34 cellular contexts compared by ENCODE assay signal in genomic region chrX:9576059-9576458, GRCh38.
"Had no signal": no experiment of that assay in that cellular context is flagged by ENCODE, and none has a peak within 500 bp of the region (broad histone marks: within the 10 kb centered on the region; RNA-seq: fewer than 3 reads in every experiment).

No MANE protein-coding gene starts in this region.

- H3K36me3 ChIP-seq: brain microvascular endothelial cell, Peyer's patch had no signal

- H3K9me3 ChIP-seq: Peyer's patch had no signal

- H3K27ac Mint-ChIP-seq: activated B cell treated with CpG ODN at 0.5 μM for 24 hours; activated CD4-positive, alpha-beta memory T cell treated with anti-CD3 and anti-CD28 coated beads, Interleukin-2, amount 10 ng/mL, durations not matched to agents 7 days and 5 days; activated naive CD8-positive, alpha-beta T cell treated with anti-CD3 and anti-CD28 coated beads for 36 hours; activated T-cell treated with anti-CD3 and anti-CD28 coated beads, Interleukin-2, amount 50 U/mL, for 72 hours; activated T-helper 17 cell treated with anti-CD3 and anti-CD28 coated beads, Interleukin-2, amount 50 U/mL, for 72 hours had no signal

- H3K27me3 Mint-ChIP-seq: activated B cell treated with CpG ODN at 0.5 μM for 24 hours; activated CD4-positive, alpha-beta memory T cell treated with anti-CD3 and anti-CD28 coated beads, Interleukin-2, amount 10 ng/mL, durations not matched to agents 7 days and 5 days; activated naive CD8-positive, alpha-beta T cell treated with anti-CD3 and anti-CD28 coated beads for 36 hours; activated T-helper 17 cell treated with anti-CD3 and anti-CD28 coated beads, Interleukin-2, amount 50 U/mL, for 72 hours; central memory CD8-positive, alpha-beta T cell had no signal

- H3K4me1 ChIP-seq: Peyer's patch had no signal

- ATAC-seq: activated T-cell treated with anti-CD3 and anti-CD28 coated beads, Interleukin-2, amount 50 U/mL, for 72 hours; activated T-helper 17 cell treated with anti-CD3 and anti-CD28 coated beads, Interleukin-2, amount 50 U/mL, for 72 hours; K562; PC-3 had no signal

- H3K4me3 Mint-ChIP-seq: activated B cell treated with CpG ODN at 0.5 μM for 24 hours; activated CD4-positive, alpha-beta memory T cell treated with anti-CD3 and anti-CD28 coated beads, Interleukin-2, amount 10 ng/mL, durations not matched to agents 7 days and 5 days; activated naive CD8-positive, alpha-beta T cell treated with anti-CD3 and anti-CD28 coated beads for 36 hours; activated T-cell treated with anti-CD3 and anti-CD28 coated beads, Interleukin-2, amount 50 U/mL, for 72 hours; activated T-helper 17 cell treated with anti-CD3 and anti-CD28 coated beads, Interleukin-2, amount 50 U/mL, for 72 hours; central memory CD8-positive, alpha-beta T cell had no signal

- H3K4me3 ChIP-seq: K562, Peyer's patch had no signal

- H3K27ac ChIP-seq: brain microvascular endothelial cell, Peyer's patch, VCaP had no signal

- DNase-seq: activated B cell treated with CpG ODN at 0.5 μM for 24 hours; activated CD4-positive, alpha-beta memory T cell treated with anti-CD3 and anti-CD28 coated beads, Interleukin-2, amount 10 ng/mL, durations not matched to agents 7 days and 5 days; activated CD4-positive, alpha-beta T cell treated with anti-CD3 and anti-CD28 coated beads for 1 hour; activated CD4-positive, alpha-beta T cell treated with anti-CD3 and anti-CD28 coated beads for 48 hours; activated effector memory CD4-positive, alpha-beta T cell treated with anti-CD3 and anti-CD28 coated beads, Interleukin-2, amount 50 U/mL, for 16 hours; activated naive CD4-positive, alpha-beta T cell; activated naive CD4-positive, alpha-beta T cell treated with anti-CD3 and anti-CD28 coated beads, Interleukin-2, amount 50 U/mL, for 16 hours; activated naive CD8-positive, alpha-beta T cell treated with anti-CD3 and anti-CD28 coated beads for 36 hours; activated T-cell treated with anti-CD3 and anti-CD28 coated beads, Interleukin-2, amount 50 U/mL, for 1 hour; activated T-cell treated with anti-CD3 and anti-CD28 coated beads, Interleukin-2, amount 50 U/mL, for 72 hours; amniotic stem cell; aorta; brain microvascular endothelial cell; IMR-90; NCI-H1092 treated with DMSO at 0.1 percent for 48 hours; NCI-H146; NCI-H187 treated with DMSO at 0.1 percent for 48 hours; NCI-H2107; NCI-H226; NCI-H446 treated with DMSO at 0.1 percent for 48 hours; NCI-H526; NCI-H82; NK-92 treated with Interleukin-12 subunit alpha and Interleukin-12 subunit beta, amount 100 ng/mL, for 24 hours; PC-3; Peyer's patch; RPMI8226; SW 1271; T-helper 1 cell; T-helper 2 cell; T-helper 9 cell had no signal

- H3K27me3 ChIP-seq: brain microvascular endothelial cell, Peyer's patch had no signal

- H3K9me3 Mint-ChIP-seq: activated B cell treated with CpG ODN at 0.5 μM for 24 hours; activated CD4-positive, alpha-beta memory T cell treated with anti-CD3 and anti-CD28 coated beads, Interleukin-2, amount 10 ng/mL, durations not matched to agents 7 days and 5 days; activated naive CD8-positive, alpha-beta T cell treated with anti-CD3 and anti-CD28 coated beads for 36 hours; activated T-cell treated with anti-CD3 and anti-CD28 coated beads, Interleukin-2, amount 50 U/mL, for 72 hours; activated T-helper 17 cell treated with anti-CD3 and anti-CD28 coated beads, Interleukin-2, amount 50 U/mL, for 72 hours; central memory CD8-positive, alpha-beta T cell had no signal
